In the genomic region with DNA sequence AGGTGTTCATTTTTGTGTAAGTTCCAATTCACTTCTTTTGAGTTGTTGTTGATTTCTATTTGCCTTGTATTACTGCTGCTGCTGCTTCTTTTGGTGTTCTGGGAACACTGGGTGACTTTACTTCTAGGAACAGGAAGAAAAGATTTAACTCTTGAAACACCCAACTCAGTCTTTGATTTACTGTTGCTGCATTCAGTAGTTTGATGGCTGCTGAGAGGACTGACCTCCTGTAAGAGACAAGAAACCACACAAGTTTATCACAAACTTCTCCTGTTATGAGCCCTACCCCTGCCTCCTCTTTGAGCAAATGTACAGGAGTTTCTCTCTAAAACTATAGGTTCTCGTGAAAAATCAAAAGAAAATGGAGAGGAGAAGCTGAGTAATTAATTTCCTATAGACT, we compare ENCODE assay signal across 32 cellular contexts.
"Had no signal": no experiment of that assay in that cellular context is flagged by ENCODE, and none has a peak within 500 bp of the region (broad histone marks: within the 10 kb centered on the region; RNA-seq: fewer than 3 reads in every experiment).

No MANE protein-coding gene starts in this region.

- DNase-seq: activated B cell treated with CpG ODN at 0.5 μM for 24 hours; activated CD4-positive, alpha-beta T cell treated with anti-CD3 and anti-CD28 coated beads for 48 hours; activated CD4-positive, alpha-beta T cell treated with anti-CD3 and anti-CD28 coated beads, Interleukin-2, amount 50 U/mL, for 1 hour; activated CD4-positive, alpha-beta T cell treated with anti-CD3 and anti-CD28 coated beads, Interleukin-2, amount 50 U/mL, for 48 hours; activated CD8-positive, alpha-beta memory T cell treated with anti-CD3 and anti-CD28 coated beads for 24 hours; activated CD8-positive, alpha-beta T cell treated with anti-CD3 and anti-CD28 coated beads for 36 hours; activated effector memory CD4-positive, alpha-beta T cell treated with anti-CD3 and anti-CD28 coated beads, Interleukin-2, amount 50 U/mL, for 16 hours; activated naive CD4-positive, alpha-beta T cell treated with anti-CD3 and anti-CD28 coated beads for 36 hours; activated naive CD8-positive, alpha-beta T cell treated with anti-CD3 and anti-CD28 coated beads for 36 hours; activated naive CD8-positive, alpha-beta T cell treated with anti-CD3 and anti-CD28 coated beads, Interleukin-2, amount 50 U/mL, for 24 hours; activated T-cell treated with anti-CD3 and anti-CD28 coated beads, Interleukin-2, amount 50 U/mL, for 1 hour; activated T-cell treated with anti-CD3 and anti-CD28 coated beads, Interleukin-2, amount 50 U/mL, for 48 hours; adrenal gland; amygdala; aorta; body of pancreas; cortex of kidney; effector CD8-positive, alpha-beta T cell; esophagus squamous epithelium; foreskin melanocyte; heart right ventricle; T-helper 17 cell; T1000; WERI-Rb-1 had no signal

- H3K9me3 ChIP-seq: adrenal gland, body of pancreas, esophagus squamous epithelium, gastroesophageal sphincter had no signal

- H3K36me3 ChIP-seq: adrenal gland, heart right ventricle, WERI-Rb-1 had no signal

- H3K4me1 ChIP-seq: adrenal gland, esophagus squamous epithelium, gastroesophageal sphincter, heart right ventricle had no signal

- H3K9me3 Mint-ChIP-seq: activated B cell treated with CpG ODN at 0.5 μM for 24 hours; activated CD8-positive, alpha-beta T cell treated with anti-CD3 and anti-CD28 coated beads for 36 hours; activated naive CD4-positive, alpha-beta T cell treated with anti-CD3 and anti-CD28 coated beads for 36 hours; activated naive CD8-positive, alpha-beta T cell treated with anti-CD3 and anti-CD28 coated beads for 36 hours; activated naive CD8-positive, alpha-beta T cell treated with anti-CD3 and anti-CD28 coated beads, Interleukin-2, amount 50 U/mL, for 24 hours; activated T-helper 1 cell treated with anti-CD3 and anti-CD28 coated beads, Interleukin-12 subunit alpha, Interleukin-12 subunit beta, Interleukin-2, Interleukin-4 antibody, amounts not matched to agents 30 ng/mL and 10 ng/mL and 1 ng/mL, durations not matched to agents 14 hours and 24 hours and 36 hours; activated T-helper 2 cell treated with anti-CD3 and anti-CD28 coated beads, Interferon-gamma antibody, Interleukin-2, Interleukin-4, amounts not matched to agents 10 μg/mL and 5 μg/mL and 100 μg/mL, durations not matched to agents 14 hours and 24 hours and 36 hours; T-helper 2 cell treated with Interferon-gamma antibody and Interleukin-4, amounts not matched to agents 5 μg/mL and 100 μg/mL, for 36 hours had no signal

- H3K27ac ChIP-seq: adrenal gland, body of pancreas, epithelial cell of prostate, esophagus squamous epithelium, gastroesophageal sphincter, heart right ventricle, hepatocyte, WERI-Rb-1 had no signal

- H3K4me3 Mint-ChIP-seq: activated B cell treated with CpG ODN at 0.5 μM for 24 hours; activated CD8-positive, alpha-beta T cell treated with anti-CD3 and anti-CD28 coated beads for 36 hours; activated naive CD4-positive, alpha-beta T cell treated with anti-CD3 and anti-CD28 coated beads for 36 hours; activated naive CD4-positive, alpha-beta T cell treated with anti-CD3 and anti-CD28 coated beads, Interleukin-2, amount 50 U/mL, for 24 hours; activated naive CD8-positive, alpha-beta T cell treated with anti-CD3 and anti-CD28 coated beads for 36 hours; activated naive CD8-positive, alpha-beta T cell treated with anti-CD3 and anti-CD28 coated beads, Interleukin-2, amount 50 U/mL, for 24 hours; activated T-helper 1 cell treated with anti-CD3 and anti-CD28 coated beads, Interleukin-12 subunit alpha, Interleukin-12 subunit beta, Interleukin-2, Interleukin-4 antibody, amounts not matched to agents 30 ng/mL and 10 ng/mL and 1 ng/mL, durations not matched to agents 14 hours and 24 hours and 36 hours; T-helper 17 cell; T-helper 2 cell treated with Interferon-gamma antibody and Interleukin-4, amounts not matched to agents 5 μg/mL and 100 μg/mL, for 36 hours had no signal

- H3K4me3 ChIP-seq: adrenal gland, body of pancreas, esophagus squamous epithelium, gastroesophageal sphincter, heart right ventricle, hepatocyte had no signal

- H3K4me1 Mint-ChIP-seq: activated B cell treated with CpG ODN at 0.5 μM for 24 hours; activated naive CD4-positive, alpha-beta T cell treated with anti-CD3 and anti-CD28 coated beads, Interleukin-2, amount 50 U/mL, for 24 hours; activated naive CD8-positive, alpha-beta T cell treated with anti-CD3 and anti-CD28 coated beads for 36 hours; activated naive CD8-positive, alpha-beta T cell treated with anti-CD3 and anti-CD28 coated beads, Interleukin-2, amount 50 U/mL, for 24 hours; T-helper 17 cell had no signal

- H3K27me3 ChIP-seq: adrenal gland, body of pancreas, esophagus squamous epithelium, gastroesophageal sphincter, heart right ventricle, hepatocyte had no signal

- H3K27ac Mint-ChIP-seq: activated B cell treated with CpG ODN at 0.5 μM for 24 hours; activated CD8-positive, alpha-beta T cell treated with anti-CD3 and anti-CD28 coated beads for 36 hours; activated naive CD4-positive, alpha-beta T cell treated with anti-CD3 and anti-CD28 coated beads for 36 hours; activated naive CD4-positive, alpha-beta T cell treated with anti-CD3 and anti-CD28 coated beads, Interleukin-2, amount 50 U/mL, for 24 hours; activated naive CD8-positive, alpha-beta T cell treated with anti-CD3 and anti-CD28 coated beads for 36 hours; activated naive CD8-positive, alpha-beta T cell treated with anti-CD3 and anti-CD28 coated beads, Interleukin-2, amount 50 U/mL, for 24 hours; activated T-helper 1 cell treated with anti-CD3 and anti-CD28 coated beads, Interleukin-12 subunit alpha, Interleukin-12 subunit beta, Interleukin-2, Interleukin-4 antibody, amounts not matched to agents 30 ng/mL and 10 ng/mL and 1 ng/mL, durations not matched to agents 14 hours and 24 hours and 36 hours; activated T-helper 2 cell treated with anti-CD3 and anti-CD28 coated beads, Interferon-gamma antibody, Interleukin-2, Interleukin-4, amounts not matched to agents 10 μg/mL and 5 μg/mL and 100 μg/mL, durations not matched to agents 14 hours and 24 hours and 36 hours; T-helper 17 cell; T-helper 2 cell treated with Interferon-gamma antibody and Interleukin-4, amounts not matched to agents 5 μg/mL and 100 μg/mL, for 36 hours had no signal

- H3K36me3 Mint-ChIP-seq: activated naive CD4-positive, alpha-beta T cell treated with anti-CD3 and anti-CD28 coated beads, Interleukin-2, amount 50 U/mL, for 24 hours; activated naive CD8-positive, alpha-beta T cell treated with anti-CD3 and anti-CD28 coated beads for 36 hours had no signal

- ATAC-seq: activated CD4-positive, CD25-positive, alpha-beta regulatory T cell treated with anti-CD3 and anti-CD28 coated beads, Interleukin-2, amount 50 U/mL, for 24 hours; activated CD8-positive, alpha-beta T cell treated with anti-CD3 and anti-CD28 coated beads for 36 hours; activated naive CD8-positive, alpha-beta T cell treated with anti-CD3 and anti-CD28 coated beads, Interleukin-2, amount 50 U/mL, for 24 hours; body of pancreas; gastroesophageal sphincter; heart right ventricle; T-helper 17 cell had no signal
